8 cellular contexts compared by ENCODE assay signal in the genomic region with DNA sequence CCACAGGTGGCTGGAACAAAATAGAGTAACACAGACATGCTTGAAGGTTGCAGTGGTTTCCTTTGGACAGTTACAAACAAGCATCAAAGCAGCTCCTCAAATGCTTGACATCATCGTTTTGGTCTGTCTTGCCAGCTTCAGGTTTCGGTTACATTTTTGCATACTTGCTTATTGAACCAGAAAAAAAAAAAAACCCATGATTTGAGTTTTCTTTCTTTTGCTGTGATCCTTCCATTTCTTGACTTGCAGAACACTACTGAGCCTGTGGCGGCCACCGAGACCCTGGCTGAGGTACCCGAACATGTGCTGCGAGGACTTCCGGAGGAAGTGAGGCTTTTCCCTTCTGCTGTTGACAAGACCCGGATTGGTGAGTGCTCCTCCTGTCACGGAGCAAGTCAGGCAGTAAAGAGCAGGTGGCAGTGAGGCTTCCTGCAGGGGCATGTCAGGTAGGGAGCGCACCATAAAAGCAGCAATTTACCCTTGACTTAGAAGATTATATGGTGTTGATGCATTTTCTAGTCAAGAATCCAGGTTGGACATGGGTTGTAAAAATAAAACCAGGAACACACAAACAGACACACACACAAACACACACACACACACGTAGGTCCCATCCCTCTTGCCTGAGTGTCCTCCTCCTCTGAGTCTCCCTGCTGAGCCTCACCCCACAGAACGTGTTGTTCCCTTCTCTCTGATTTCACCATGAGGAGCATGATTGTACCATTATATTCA. TPM values are rescaled to one million over a fixed set of nuclear protein-coding genes. Genes with fewer than 3 reads are reported as not detected.
DNase-seq lines count a peak whose midpoint lies in the region; ATAC-seq and TF ChIP-seq lines count a peak whose summit lies in the region.

No MANE protein-coding gene starts in this region.

- H3K4me3 ChIP-seq in choroid plexus epithelial cell (ENCODE audit: low read depth, low read length) (no peak overlapping the region), skeletal muscle satellite cell (ENCODE audit: low read length) (peak overlapping the region; percentile 9)

- intact Hi-C loops in left cardiac atrium (cut with DNase I) (no loop called here), Right ventricle myocardium inferior (cut with DNase I) (no loop called here)

- H3K4me2 ChIP-seq in skeletal muscle satellite cell (ENCODE audit: low read length), result peak overlapping the region; percentile 56

- H3K4me1 ChIP-seq in skeletal muscle satellite cell (ENCODE audit: control insufficient read depth, insufficient read depth, low read length), result peaks cover 9% of the 10 kb centered on the region

- DNase-seq in left cardiac atrium (peak; percentile 27), Right ventricle myocardium inferior (ENCODE audit: missing footprints) (no peak), choroid plexus epithelial cell (ENCODE audit: low read depth) (peak; percentile 56), SIG-M5 (lab: John Stamatoyannopoulos, UW) (no peak), foreskin melanocyte (no peak)
- peak; percentile 68 for DNase-seq in activated CD4-positive, CD25-positive, alpha-beta regulatory T cell treated with anti-CD3 and anti-CD28 coated beads, Interleukin-2, amount 50 U/mL, for 16 hours (ENCODE audit: low read depth, low spot score)

- no peaks in the 10 kb centered on the region for H3K9me3 ChIP-seq in skeletal muscle satellite cell (replicated peaks; ENCODE audit: low read length)

- H3K27me3 ChIP-seq in skeletal muscle satellite cell (ENCODE audit: control insufficient read depth, insufficient read depth, low read length), result no peaks in the 10 kb centered on the region

- ATAC-seq in left cardiac atrium, result peak; percentile 37 to 74
- no peak for ATAC-seq in Right ventricle myocardium inferior
- peak; percentile 94 for ATAC-seq in HG03354 (IDR thresholded peaks at IDR 0.05; ENCODE audit: poor library complexity, severe bottlenecking, unreplicated experiment)

- H3K36me3 ChIP-seq in skeletal muscle satellite cell (ENCODE audit: insufficient read depth, low read length), result no peaks in the 10 kb centered on the region

- no peak overlapping the region for H3K9ac ChIP-seq in skeletal muscle satellite cell (ENCODE audit: low read depth, low read length)

- no peak for TF ChIP-seq CTCF in choroid plexus epithelial cell (conservative IDR thresholded peaks at IDR 0.05; ENCODE audit: low read depth, low read length)

RNA-seq across cellular contexts. Expression of gene PRDM2, which starts 30.9 kb away (rescaled TPM):
- total RNA-seq in left cardiac atrium (10 to 100 TPM; 29.9 to 36.3 TPM), Right ventricle myocardium inferior (33.7 TPM)
- total RNA-seq in skeletal muscle satellite cell (2012; rRNA removed), result 7.9 and 9.0 TPM in 2 replicates

Comparison
In these comparisons a context has a peak if more than half of its experiments do, and no peak if none do; other contexts are left out.
1. DNase-seq: peak in left cardiac atrium (single experiment), activated CD4-positive, CD25-positive, alpha-beta regulatory T cell treated with anti-CD3 and anti-CD28 coated beads, Interleukin-2, amount 50 U/mL, for 16 hours (single experiment) and choroid plexus epithelial cell (single experiment); none in Right ventricle myocardium inferior (single experiment), SIG-M5 (single experiment) and foreskin melanocyte (single experiment).